In the genomic region with DNA sequence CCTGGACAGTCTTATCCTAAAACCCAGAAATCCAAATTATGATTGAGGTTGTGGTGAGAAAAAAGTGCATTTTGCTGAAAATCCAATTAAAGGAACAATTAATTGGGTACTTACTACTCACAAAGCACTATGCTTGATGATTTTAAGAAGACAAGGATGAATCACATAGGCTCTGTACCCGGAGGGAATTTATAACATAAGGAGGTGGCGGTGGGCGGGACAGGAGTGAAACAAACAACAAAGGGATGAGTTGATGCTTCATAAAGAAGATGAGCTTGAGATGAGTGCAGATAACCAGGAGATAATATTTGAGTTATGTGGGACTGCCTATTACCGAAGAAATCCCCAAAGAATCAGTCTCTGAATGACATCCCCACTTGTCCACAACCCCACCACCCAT, we compare ENCODE assay signal across 28 cellular contexts.
"Had no signal": no experiment of that assay in that cellular context is flagged by ENCODE, and none has a peak within 500 bp of the region (broad histone marks: within the 10 kb centered on the region; RNA-seq: fewer than 3 reads in every experiment).

No MANE protein-coding gene starts in this region.

- H3K4me1 Mint-ChIP-seq: activated CD4-positive, alpha-beta T cell treated with anti-CD3 and anti-CD28 coated beads for 36 hours; activated CD4-positive, alpha-beta T cell treated with anti-CD3 and anti-CD28 coated beads, Interleukin-2, amount 10 ng/mL, durations not matched to agents 24 days and 14 days; activated CD8-positive, alpha-beta memory T cell treated with anti-CD3 and anti-CD28 coated beads, Interleukin-2, amount 10 ng/mL, durations not matched to agents 7 days and 5 days; activated naive CD8-positive, alpha-beta T cell treated with anti-CD3 and anti-CD28 coated beads, Interleukin-2, amount 10 ng/mL, durations not matched to agents 7 days and 5 days had no signal

- H3K27me3 ChIP-seq: ascending aorta, breast epithelium, cardiac muscle cell, colonic mucosa, gastroesophageal sphincter, heart right ventricle had no signal

- H3K36me3 ChIP-seq: ascending aorta, breast epithelium, cardiac muscle cell, colonic mucosa, gastroesophageal sphincter, heart right ventricle had no signal

- H3K9me3 ChIP-seq: ascending aorta, breast epithelium, colonic mucosa, gastroesophageal sphincter, heart right ventricle had no signal

- H3K27ac ChIP-seq: ascending aorta, breast epithelium, cardiac muscle cell, colonic mucosa, gastroesophageal sphincter, heart right ventricle had no signal

- DNase-seq: activated CD4-positive, alpha-beta memory T cell treated with anti-CD3 and anti-CD28 coated beads for 36 hours; activated CD4-positive, alpha-beta T cell treated with anti-CD3 and anti-CD28 coated beads for 36 hours; activated CD4-positive, alpha-beta T cell treated with anti-CD3 and anti-CD28 coated beads, Interleukin-2, amount 10 ng/mL, durations not matched to agents 24 days and 14 days; activated CD4-positive, CD25-positive, alpha-beta regulatory T cell; activated CD4-positive, CD25-positive, alpha-beta regulatory T cell treated with anti-CD3 and anti-CD28 coated beads, Interleukin-2, amount 50 U/mL, for 72 hours; activated CD8-positive, alpha-beta memory T cell treated with anti-CD3 and anti-CD28 coated beads, Interleukin-2, amount 10 ng/mL, durations not matched to agents 7 days and 5 days; activated CD8-positive, alpha-beta memory T cell treated with anti-CD3 and anti-CD28 coated beads, Interleukin-2, amount 50 U/mL, for 4 hours; activated CD8-positive, alpha-beta T cell treated with anti-CD3 and anti-CD28 coated beads, Interleukin-2, amount 10 ng/mL, durations not matched to agents 7 days and 5 days; activated effector memory CD4-positive, alpha-beta T cell treated with anti-CD3 and anti-CD28 coated beads, Interleukin-2, amount 50 U/mL, for 16 hours; activated naive CD4-positive, alpha-beta T cell treated with anti-CD3 and anti-CD28 coated beads for 36 hours; activated naive CD8-positive, alpha-beta T cell treated with anti-CD3 and anti-CD28 coated beads, Interleukin-2, amount 10 ng/mL, durations not matched to agents 7 days and 5 days; activated T-cell treated with anti-CD3 and anti-CD28 coated beads, Interleukin-2, amount 50 U/mL, for 1 hour; activated T-cell treated with anti-CD3 and anti-CD28 coated beads, Interleukin-2, amount 50 U/mL, for 48 hours; central memory CD4-positive, alpha-beta T cell; cerebellar nuclear complex; colonic mucosa; effector CD8-positive, alpha-beta T cell; foreskin fibroblast; heart right ventricle; T-helper 2 cell had no signal

- H3K4me3 Mint-ChIP-seq: activated CD4-positive, alpha-beta memory T cell treated with anti-CD3 and anti-CD28 coated beads for 36 hours; activated CD4-positive, alpha-beta T cell treated with anti-CD3 and anti-CD28 coated beads for 36 hours; activated CD4-positive, alpha-beta T cell treated with anti-CD3 and anti-CD28 coated beads, Interleukin-2, amount 10 ng/mL, durations not matched to agents 24 days and 14 days; activated CD8-positive, alpha-beta memory T cell treated with anti-CD3 and anti-CD28 coated beads, Interleukin-2, amount 10 ng/mL, durations not matched to agents 7 days and 5 days; activated CD8-positive, alpha-beta T cell treated with anti-CD3 and anti-CD28 coated beads, Interleukin-2, amount 10 ng/mL, durations not matched to agents 7 days and 5 days; activated naive CD4-positive, alpha-beta T cell treated with anti-CD3 and anti-CD28 coated beads for 36 hours; activated naive CD8-positive, alpha-beta T cell treated with anti-CD3 and anti-CD28 coated beads, Interleukin-2, amount 10 ng/mL, durations not matched to agents 7 days and 5 days; activated T-helper 1 cell treated with anti-CD3 and anti-CD28 coated beads, Interleukin-12 subunit alpha, Interleukin-12 subunit beta, Interleukin-2, Interleukin-4 antibody, amounts not matched to agents 30 ng/mL and 10 ng/mL and 1 ng/mL, durations not matched to agents 14 hours and 24 hours and 36 hours; brain had no signal

- H3K27ac Mint-ChIP-seq: activated CD4-positive, alpha-beta memory T cell treated with anti-CD3 and anti-CD28 coated beads for 36 hours; activated CD4-positive, alpha-beta T cell treated with anti-CD3 and anti-CD28 coated beads for 36 hours; activated CD4-positive, alpha-beta T cell treated with anti-CD3 and anti-CD28 coated beads, Interleukin-2, amount 10 ng/mL, durations not matched to agents 24 days and 14 days; activated CD8-positive, alpha-beta memory T cell treated with anti-CD3 and anti-CD28 coated beads, Interleukin-2, amount 10 ng/mL, durations not matched to agents 7 days and 5 days; activated CD8-positive, alpha-beta T cell treated with anti-CD3 and anti-CD28 coated beads, Interleukin-2, amount 10 ng/mL, durations not matched to agents 7 days and 5 days; activated naive CD4-positive, alpha-beta T cell treated with anti-CD3 and anti-CD28 coated beads for 36 hours; activated naive CD4-positive, alpha-beta T cell treated with anti-CD3 and anti-CD28 coated beads, Interleukin-2, amount 50 U/mL, for 72 hours; activated naive CD8-positive, alpha-beta T cell treated with anti-CD3 and anti-CD28 coated beads, Interleukin-2, amount 10 ng/mL, durations not matched to agents 7 days and 5 days; activated T-helper 1 cell treated with anti-CD3 and anti-CD28 coated beads, Interleukin-12 subunit alpha, Interleukin-12 subunit beta, Interleukin-2, Interleukin-4 antibody, amounts not matched to agents 30 ng/mL and 10 ng/mL and 1 ng/mL, durations not matched to agents 14 hours and 24 hours and 36 hours; activated T-helper 2 cell treated with anti-CD3 and anti-CD28 coated beads, Interferon-gamma antibody, Interleukin-2, Interleukin-4, amounts not matched to agents 10 μg/mL and 5 μg/mL and 100 μg/mL, durations not matched to agents 14 hours and 24 hours and 36 hours; brain had no signal

- H3K27me3 Mint-ChIP-seq: activated CD4-positive, alpha-beta T cell treated with anti-CD3 and anti-CD28 coated beads, Interleukin-2, amount 10 ng/mL, durations not matched to agents 24 days and 14 days; activated CD8-positive, alpha-beta memory T cell treated with anti-CD3 and anti-CD28 coated beads, Interleukin-2, amount 10 ng/mL, durations not matched to agents 7 days and 5 days; activated naive CD8-positive, alpha-beta T cell treated with anti-CD3 and anti-CD28 coated beads, Interleukin-2, amount 10 ng/mL, durations not matched to agents 7 days and 5 days had no signal

- H3K4me1 ChIP-seq: ascending aorta, breast epithelium, colonic mucosa, gastroesophageal sphincter, heart right ventricle had no signal

- H3K4me3 ChIP-seq: ascending aorta, breast epithelium, cardiac muscle cell, colonic mucosa, gastroesophageal sphincter, heart right ventricle had no signal

- H3K36me3 Mint-ChIP-seq: activated CD4-positive, alpha-beta memory T cell treated with anti-CD3 and anti-CD28 coated beads for 36 hours; activated CD8-positive, alpha-beta memory T cell treated with anti-CD3 and anti-CD28 coated beads, Interleukin-2, amount 10 ng/mL, durations not matched to agents 7 days and 5 days; activated naive CD4-positive, alpha-beta T cell treated with anti-CD3 and anti-CD28 coated beads, Interleukin-2, amount 50 U/mL, for 72 hours; activated naive CD8-positive, alpha-beta T cell treated with anti-CD3 and anti-CD28 coated beads, Interleukin-2, amount 10 ng/mL, durations not matched to agents 7 days and 5 days; brain had no signal
